28 cellular contexts compared by ENCODE assay signal in genomic region chr7:116310131-116310530, GRCh38.
"Had no signal": no experiment of that assay in that cellular context is flagged by ENCODE, and none has a peak within 500 bp of the region (broad histone marks: within the 10 kb centered on the region; RNA-seq: fewer than 3 reads in every experiment).

No MANE protein-coding gene starts in this region.

- H3K4me1 ChIP-seq: parathyroid adenoma, psoas muscle, right lobe of liver, upper lobe of right lung had no signal

- H3K27me3 ChIP-seq: neural progenitor cell, ovary, right lobe of liver, sigmoid colon, stomach, thyroid gland, tibial nerve, upper lobe of right lung, uterus had no signal

- H3K4me1 Mint-ChIP-seq: naive thymus-derived CD8-positive, alpha-beta T cell; stimulated activated effector memory CD8-positive, alpha-beta T cell treated with anti-CD3 and anti-CD28 coated beads, Interleukin-12 subunit alpha, Interleukin-12 subunit beta, amount 100 ng/mL, for 72 hours; stimulated activated naive B cell treated with anti-CD40 and anti-IgM and Interleukin-4, amounts not matched to agents 10 μg/mL and 1 μg/mL and 100 μg/mL, for 72 hours had no signal

- H3K4me3 Mint-ChIP-seq: naive thymus-derived CD8-positive, alpha-beta T cell; natural killer cell treated with Interleukin-12 subunit alpha and Interleukin-12 subunit beta and Interleukin-15 and Interleukin-18, amount 100 ng/mL, for 72 hours; neural progenitor cell; stimulated activated effector memory CD8-positive, alpha-beta T cell treated with anti-CD3 and anti-CD28 coated beads, Interleukin-12 subunit alpha, Interleukin-12 subunit beta, amount 100 ng/mL, for 72 hours; stimulated activated naive B cell treated with anti-CD40 and anti-IgM and Interleukin-4, amounts not matched to agents 10 μg/mL and 1 μg/mL and 100 μg/mL, for 72 hours; stimulated activated naive CD8-positive, alpha-beta T cell treated with anti-CD3 and anti-CD28 coated beads, Interleukin-15, Interleukin-2, amounts not matched to agents 100 ng/mL and 50 ng/mL, for 24 hours; type B pancreatic cell had no signal

- H3K9me3 ChIP-seq: ovary, psoas muscle, right lobe of liver, sigmoid colon, stomach, thoracic aorta, thyroid gland, tibial nerve, upper lobe of right lung, uterus had no signal

- H3K4me3 ChIP-seq: neural progenitor cell, ovary, psoas muscle, right lobe of liver, sigmoid colon, stomach, thoracic aorta, thyroid gland, tibial nerve, upper lobe of right lung, uterus had no signal

- H3K9ac ChIP-seq: neural progenitor cell, parathyroid adenoma had no signal

- ATAC-seq: naive thymus-derived CD8-positive, alpha-beta T cell; natural killer cell treated with Interleukin-12 subunit alpha and Interleukin-12 subunit beta and Interleukin-15 and Interleukin-18, amount 100 ng/mL, for 72 hours; psoas muscle; right cardiac atrium; right lobe of liver; stimulated activated effector memory CD8-positive, alpha-beta T cell treated with anti-CD3 and anti-CD28 coated beads, Interleukin-12 subunit alpha, Interleukin-12 subunit beta, amount 100 ng/mL, for 72 hours; stimulated activated naive B cell treated with anti-CD40 and anti-IgM and Interleukin-4, amounts not matched to agents 10 μg/mL and 1 μg/mL and 100 μg/mL, for 72 hours; upper lobe of right lung had no signal

- H3K4me2 ChIP-seq: neural progenitor cell had no signal

- H3K36me3 Mint-ChIP-seq: naive thymus-derived CD8-positive, alpha-beta T cell; natural killer cell treated with Interleukin-12 subunit alpha and Interleukin-12 subunit beta and Interleukin-15 and Interleukin-18, amount 100 ng/mL, for 72 hours; neural progenitor cell; stimulated activated effector memory CD8-positive, alpha-beta T cell treated with anti-CD3 and anti-CD28 coated beads, Interleukin-12 subunit alpha, Interleukin-12 subunit beta, amount 100 ng/mL, for 72 hours; stimulated activated naive B cell treated with anti-CD40 and anti-IgM and Interleukin-4, amounts not matched to agents 10 μg/mL and 1 μg/mL and 100 μg/mL, for 72 hours; type B pancreatic cell had no signal

- H3K9me3 Mint-ChIP-seq: naive thymus-derived CD8-positive, alpha-beta T cell; natural killer cell treated with Interleukin-12 subunit alpha and Interleukin-12 subunit beta and Interleukin-15 and Interleukin-18, amount 100 ng/mL, for 72 hours; neural progenitor cell; stimulated activated effector memory CD8-positive, alpha-beta T cell treated with anti-CD3 and anti-CD28 coated beads, Interleukin-12 subunit alpha, Interleukin-12 subunit beta, amount 100 ng/mL, for 72 hours; stimulated activated naive B cell treated with anti-CD40 and anti-IgM and Interleukin-4, amounts not matched to agents 10 μg/mL and 1 μg/mL and 100 μg/mL, for 72 hours; stimulated activated naive CD8-positive, alpha-beta T cell treated with anti-CD3 and anti-CD28 coated beads, Interleukin-15, Interleukin-2, amounts not matched to agents 100 ng/mL and 50 ng/mL, for 24 hours; type B pancreatic cell had no signal

- H3K27ac ChIP-seq: neural progenitor cell, ovary, parathyroid adenoma, psoas muscle, right lobe of liver, sigmoid colon, stomach, thoracic aorta, thyroid gland, tibial nerve, upper lobe of right lung, uterus had no signal

- H3K27ac Mint-ChIP-seq: naive thymus-derived CD8-positive, alpha-beta T cell; natural killer cell treated with Interleukin-12 subunit alpha and Interleukin-12 subunit beta and Interleukin-15 and Interleukin-18, amount 100 ng/mL, for 72 hours; neural progenitor cell; progenitor cell of endocrine pancreas; stimulated activated effector memory CD8-positive, alpha-beta T cell treated with anti-CD3 and anti-CD28 coated beads, Interleukin-12 subunit alpha, Interleukin-12 subunit beta, amount 100 ng/mL, for 72 hours; stimulated activated naive B cell treated with anti-CD40 and anti-IgM and Interleukin-4, amounts not matched to agents 10 μg/mL and 1 μg/mL and 100 μg/mL, for 72 hours; stimulated activated naive CD8-positive, alpha-beta T cell treated with anti-CD3 and anti-CD28 coated beads, Interleukin-15, Interleukin-2, amounts not matched to agents 100 ng/mL and 50 ng/mL, for 24 hours; type B pancreatic cell had no signal

- H2AFZ ChIP-seq: neural progenitor cell, parathyroid adenoma had no signal

- DNase-seq: naive thymus-derived CD8-positive, alpha-beta T cell; occipital lobe; ovary; posterior cingulate gyrus; psoas muscle; right cardiac atrium; right lobe of liver; sigmoid colon; small intestine; stimulated activated CD4-positive, alpha-beta T cell treated with anti-CD3 and anti-CD28 coated beads, Interleukin-15, amount 100 ng/mL, for 24 hours; stimulated activated CD4-positive, alpha-beta T cell treated with anti-CD3 and anti-CD28 coated beads, Interleukin-2, amount 100 ng/mL, for 24 hours; stimulated activated CD4-positive, alpha-beta T cell treated with anti-CD3 and anti-CD28 coated beads, Interleukin-2, amount 100 ng/mL, for 48 hours; stimulated activated CD4-positive, alpha-beta T cell treated with anti-CD3 and anti-CD28 coated beads, Interleukin-4, amount 100 ng/mL, for 24 hours; stimulated activated naive B cell treated with anti-CD40 and anti-IgM and Interleukin-4, amounts not matched to agents 10 μg/mL and 1 μg/mL and 100 μg/mL, for 72 hours; stimulated activated naive CD4-positive, alpha-beta T cell treated with Interleukin-2 at 50 U/mL for 16 hours; stomach; thyroid gland; upper lobe of right lung; uterus had no signal

- H3K36me3 ChIP-seq: neural progenitor cell, ovary, right lobe of liver, sigmoid colon, stomach, thoracic aorta, thyroid gland, tibial nerve, upper lobe of right lung, uterus had no signal

- H3K27me3 Mint-ChIP-seq: progenitor cell of endocrine pancreas; stimulated activated naive B cell treated with anti-CD40 and anti-IgM and Interleukin-4, amounts not matched to agents 10 μg/mL and 1 μg/mL and 100 μg/mL, for 72 hours had no signal
